ENCODE assay signal across 10 cellular contexts in the genomic region with DNA sequence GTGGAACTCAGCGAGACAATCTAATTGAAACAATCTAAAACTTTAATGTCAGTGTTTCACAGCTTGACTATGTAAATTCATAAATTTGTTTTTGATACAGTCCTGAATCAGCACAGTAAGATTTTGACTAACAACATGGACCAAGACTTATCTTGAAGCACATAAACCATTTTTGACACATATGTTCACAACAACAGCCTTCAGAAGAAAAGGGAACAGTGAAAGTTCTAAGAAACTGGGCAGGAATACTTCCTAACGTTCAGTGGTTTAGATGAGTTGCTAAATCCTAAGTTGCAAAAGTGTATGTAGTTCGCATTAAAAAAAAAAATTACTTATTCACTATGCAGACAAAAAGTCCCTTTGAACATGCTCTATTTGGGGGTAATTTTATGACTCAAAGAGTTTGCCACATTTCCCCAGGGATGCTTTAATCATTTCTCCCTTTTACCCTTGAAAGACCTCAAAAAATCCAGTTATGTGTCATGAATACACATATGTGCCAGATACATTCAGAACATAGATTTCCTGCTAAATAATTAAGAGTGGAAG.
DNase-seq lines count a peak whose midpoint lies in the region; ATAC-seq and FAIRE-seq lines count a peak whose summit lies in the region.
"Had no signal": no experiment of that assay in that cellular context is flagged by ENCODE, and none has a peak within 500 bp of the region (broad histone marks: within the 10 kb centered on the region; RNA-seq: fewer than 3 reads in every experiment).

No MANE protein-coding gene starts in this region.

- H3K4me1 Mint-ChIP-seq in T-helper 17 cell: peaks cover 4% of the 10 kb centered on the region

- ATAC-seq in HG03039 (IDR thresholded peaks at IDR 0.05; ENCODE audit: unreplicated experiment): peak; percentile 55
- no peak for ATAC-seq in right cardiac atrium
- ATAC-seq in T-helper 17 cell: no peak

- DNase-seq in GM19239 (ENCODE audit: insufficient read length, low spot score) (no peak), SKM-1 (lab: John Stamatoyannopoulos, UW; ENCODE audit: unreplicated experiment) (peak; percentile 16), right cardiac atrium (no peak), putamen (ENCODE audit: low spot score) (no peak), NCI-H2171 treated with DMSO at 0.1 percent for 48 hours (lab: John Stamatoyannopoulos, UW) (no peak), T-helper 17 cell (no peak)
- DNase-seq: activated effector memory CD4-positive, alpha-beta T cell treated with Interleukin-2 at 50 U/mL for 16 hours had no signal

- WGBS in right cardiac atrium: 79% methylated on average over 3 of the region's 3 CpGs

- H3K4me3 ChIP-seq in BLaER1 (no peak overlapping the region), right cardiac atrium (ENCODE audit: low read length) (no peak overlapping the region)
- H3K4me3 ChIP-seq: esophagus muscularis mucosa had no signal

- no peak overlapping the region for H3K9ac ChIP-seq in BLaER1

- no peaks in the 10 kb centered on the region for H4K20me1 ChIP-seq in BLaER1

- H3K4me2 ChIP-seq in BLaER1: peak overlapping the region; percentile 5

- H3K27ac ChIP-seq in BLaER1 (no peak overlapping the region), right cardiac atrium (ENCODE audit: low read length) (no peak overlapping the region)
- H3K27ac ChIP-seq: esophagus muscularis mucosa had no signal

- peaks cover 4% of the 10 kb centered on the region for H3K36me3 Mint-ChIP-seq in T-helper 17 cell (ENCODE audit: low read depth)

- no peaks in the 10 kb centered on the region for H3K36me3 ChIP-seq in BLaER1
- H3K36me3 ChIP-seq: esophagus muscularis mucosa had no signal

- H3K27me3 ChIP-seq in BLaER1 (no peaks in the 10 kb centered on the region), right cardiac atrium (ENCODE audit: control insufficient read depth, insufficient read depth) (no peaks in the 10 kb centered on the region)
- H3K27me3 ChIP-seq: esophagus muscularis mucosa had no signal

- no peak overlapping the region for H3K4me3 Mint-ChIP-seq in T-helper 17 cell

- intact Hi-C loops in right cardiac atrium (cut with DNase I): no loop called here

- peak; percentile 75 for FAIRE-seq in GM19239 (lab: Jason Lieb, UNC)

- H3K4me1 ChIP-seq in BLaER1 (peaks cover 11% of the 10 kb centered on the region), right cardiac atrium (ENCODE audit: control insufficient read depth, insufficient read depth, low read length) (no peaks in the 10 kb centered on the region)
- H3K4me1 ChIP-seq: esophagus muscularis mucosa had no signal

- H3K9me3 ChIP-seq in BLaER1 (peaks cover 12% of the 10 kb centered on the region), right cardiac atrium (ENCODE audit: control insufficient read depth, low read length) (no peaks in the 10 kb centered on the region), T-helper 17 cell (ENCODE audit: control insufficient read depth, low read length, poor library complexity, severe bottlenecking) (peaks cover 7% of the 10 kb centered on the region)

- no peak overlapping the region for H3K27ac Mint-ChIP-seq in T-helper 17 cell

- H3K27me3 Mint-ChIP-seq in T-helper 17 cell: no peaks in the 10 kb centered on the region
